Comparison of ENCODE assay signal across 11 cellular contexts in genomic region chr17:74427048-74427762, GRCh38. TPM values are rescaled to one million over a fixed set of nuclear protein-coding genes. Genes with fewer than 3 reads are reported as not detected.
DNase-seq lines count a peak whose midpoint lies in the region; ATAC-seq, FAIRE-seq and TF ChIP-seq lines count a peak whose summit lies in the region.
"Had no signal": no experiment of that assay in that cellular context is flagged by ENCODE, and none has a peak within 500 bp of the region (broad histone marks: within the 10 kb centered on the region; RNA-seq: fewer than 3 reads in every experiment).

No MANE protein-coding gene starts in this region.

- peak overlapping the region; percentile 50 for H3K4me2 ChIP-seq in A549

- TF ChIP-seq EP300 in A549 (IDR thresholded peaks at IDR 0.05), result no peak

- 72% methylated on average over 10 of the region's 10 CpGs for WGBS in A549 (ENCODE audit: missing lambda C conversion rate)
- 45 to 62% (median 54%) methylated on average over 6 to 10 of the region's 10 CpGs for whole genome bisulfite sequencing in heart left ventricle, 4 donors

- CTCF ChIA-PET in A549 (lab: Yijun Ruan, JAX), result interaction anchor here (1.1 to 2.0 kb wide), 5 partner anchors 10 to 60 kb away, joined by 3 to 6 read pairs (median 4); partner anchors contain the start of gene GPR142

- TF ChIP-seq CTCF in A549 (IDR thresholded peaks at IDR 0.05), result no peak
- TF ChIP-seq CTCF in heart left ventricle (IDR thresholded peaks at IDR 0.05), result no peak

- no peak for TF ChIP-seq POLR2A in A549 (IDR thresholded peaks at IDR 0.05; ENCODE audit: low read length)
- no peak for TF ChIP-seq POLR2A in heart left ventricle (IDR thresholded peaks at IDR 0.05)

- H3K4me3 ChIP-seq in A549 (no peak overlapping the region), NT2/D1 (ENCODE audit: insufficient read length, low read depth) (no peak overlapping the region), heart left ventricle (peak overlapping the region in 2 of 12 donors; percentile 6 to 9), muscle layer of duodenum (ENCODE audit: low read depth in 1 of 2, low read length in 2 of 2) (no peak overlapping the region)

- H3K27ac ChIP-seq in A549, result peak overlapping the region; percentile 60 to 95
- peak overlapping the region in 11 of 12 donors; percentile 24 to 85 (median 76) for H3K27ac ChIP-seq in heart left ventricle
- H3K27ac ChIP-seq in muscle layer of duodenum (ENCODE audit: low read length), result peak overlapping the region; percentile 35

- no peak for DNase-seq in A549 (ENCODE audit: low read depth in 1 of 2, low spot score in 1 of 2)
- DNase-seq in NT2/D1 (ENCODE audit: low read depth, low spot score), result no peak
- DNase-seq in heart left ventricle, result peak in 3 of 5 donors; percentile 55 to 67 (median 65)
- no peak for DNase-seq in effector CD8-positive, alpha-beta T cell (lab: John Stamatoyannopoulos, UW)
- DNase-seq in stimulated activated CD4-positive, alpha-beta T cell treated with anti-CD3 and anti-CD28 coated beads, Interleukin-1b, Interleukin-23, amount 100 ng/mL, for 48 hours, result no peak
- no peak for DNase-seq in activated CD4-positive, CD25-positive, alpha-beta regulatory T cell treated with anti-CD3 and anti-CD28 coated beads, Interleukin-2, amount 50 U/mL, for 72 hours
- DNase-seq: stimulated activated naive CD4-positive, alpha-beta T cell had no signal

- peaks cover 28% of the 10 kb centered on the region for H3K4me1 ChIP-seq in A549
- H3K4me1 ChIP-seq in NT2/D1 (ENCODE audit: insufficient read depth, insufficient read length), result peaks cover 22% of the 10 kb centered on the region
- peaks cover 0 to 53% (median 34%) of the 10 kb centered on the region in 12 donors for H3K4me1 ChIP-seq in heart left ventricle
- peaks cover 0 to 19% of the 10 kb centered on the region in 2 donors for H3K4me1 ChIP-seq in muscle layer of duodenum (ENCODE audit: control insufficient read depth in 1 of 2, insufficient read depth in 2 of 2, low read length in 2 of 2)

- H3K27me3 ChIP-seq in NT2/D1 (ENCODE audit: insufficient read depth, insufficient read length) (no peaks in the 10 kb centered on the region), heart left ventricle (peaks cover 0 to 27% (median 0%) of the 10 kb centered on the region in 9 donors), muscle layer of duodenum (ENCODE audit: low read depth, low read length) (peaks cover 4% of the 10 kb centered on the region)

- ATAC-seq in A549 (no peak), heart left ventricle (peak in 2 of 4 donors; percentile 19 to 41), HG03108 (IDR thresholded peaks at IDR 0.05; ENCODE audit: unreplicated experiment) (no peak)

- H3K9ac ChIP-seq in NT2/D1 (ENCODE audit: insufficient read length, low read depth), result peak overlapping the region; percentile 47

- TF ChIP-seq RAD21 in A549 (conservative IDR thresholded peaks at IDR 0.05 in 1 of 2, IDR thresholded peaks at IDR 0.05 in 1 of 2), result no peak

- no peak for FAIRE-seq in A549 (lab: Jason Lieb, UNC)

- intact Hi-C loops in heart left ventricle (cut with DNase I), result loop anchor here in 3 of 10 donors (5.0 kb wide), 3 partner anchors 35 to 45 kb away; no protein-coding TSS in a partner anchor

- POLR2A ChIA-PET in A549 (lab: Yijun Ruan, JAX), result no interaction called here

- H3K9me3 ChIP-seq in A549 (no peaks in the 10 kb centered on the region), NT2/D1 (ENCODE audit: insufficient read depth, low read length) (peaks cover 8% of the 10 kb centered on the region; the same call in 1 of the 2 replicates), heart left ventricle (no peaks in the 10 kb centered on the region), muscle layer of duodenum (ENCODE audit: control insufficient read depth in 1 of 2, low read length in 2 of 2) (no peaks in the 10 kb centered on the region)

- H3K36me3 ChIP-seq in NT2/D1 (ENCODE audit: insufficient read depth, insufficient read length, low read length) (peaks cover 33% of the 10 kb centered on the region), heart left ventricle (no peaks in the 10 kb centered on the region), muscle layer of duodenum (ENCODE audit: control insufficient read depth in 1 of 2, insufficient read depth in 2 of 2, low read length in 2 of 2) (no peaks in the 10 kb centered on the region)

TF ChIP-seq in A549, 52 proteins besides CTCF, POLR2A, EP300 and RAD21:
- no peak for TF ChIP-seq FOXS1 (CRISPR knock-in tag; IDR thresholded peaks at IDR 0.05)
- TF ChIP-seq, protein P1, sequence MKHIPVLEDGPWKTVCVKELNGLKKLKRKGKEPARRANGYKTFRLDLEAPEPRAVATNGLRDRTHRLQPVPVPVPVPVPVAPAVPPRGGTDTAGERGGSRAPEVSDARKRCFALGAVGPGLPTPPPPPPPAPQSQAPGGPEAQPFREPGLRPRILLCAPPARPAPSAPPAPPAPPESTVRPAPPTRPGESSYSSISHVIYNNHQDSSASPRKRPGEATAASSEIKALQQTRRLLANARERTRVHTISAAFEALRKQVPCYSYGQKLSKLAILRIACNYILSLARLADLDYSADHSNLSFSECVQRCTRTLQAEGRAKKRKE (CRISPR knock-in tag; IDR thresholded peaks at IDR 0.05; ENCODE audit: low read depth), result no peak
- no peak for TF ChIP-seq PBX3 (IDR thresholded peaks at IDR 0.05)
- TF ChIP-seq, protein P2, sequence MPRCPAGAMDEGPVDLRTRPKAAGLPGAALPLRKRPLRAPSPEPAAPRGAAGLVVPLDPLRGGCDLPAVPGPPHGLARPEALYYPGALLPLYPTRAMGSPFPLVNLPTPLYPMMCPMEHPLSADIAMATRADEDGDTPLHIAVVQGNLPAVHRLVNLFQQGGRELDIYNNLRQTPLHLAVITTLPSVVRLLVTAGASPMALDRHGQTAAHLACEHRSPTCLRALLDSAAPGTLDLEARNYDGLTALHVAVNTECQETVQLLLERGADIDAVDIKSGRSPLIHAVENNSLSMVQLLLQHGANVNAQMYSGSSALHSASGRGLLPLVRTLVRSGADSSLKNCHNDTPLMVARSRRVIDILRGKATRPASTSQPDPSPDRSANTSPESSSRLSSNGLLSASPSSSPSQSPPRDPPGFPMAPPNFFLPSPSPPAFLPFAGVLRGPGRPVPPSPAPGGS (IDR thresholded peaks at IDR 0.05), result no peak
- TF ChIP-seq ZFP36 (IDR thresholded peaks at IDR 0.05; ENCODE audit: borderline replicate concordance, partially characterized antibody), result no peak
- TF ChIP-seq RNF2 (IDR thresholded peaks at IDR 0.05; ENCODE audit: borderline replicate concordance, low read depth), result no peak
- TF ChIP-seq HOXA7 (CRISPR knock-in tag; IDR thresholded peaks at IDR 0.05), result no peak
- no peak for TF ChIP-seq ZSCAN20 (CRISPR knock-in tag; IDR thresholded peaks at IDR 0.05)
- TF ChIP-seq RCOR1 (IDR thresholded peaks at IDR 0.05; ENCODE audit: low read depth, low read length), result no peak
- no peak for TF ChIP-seq NR3C1 (IDR thresholded peaks at IDR 0.05)
- TF ChIP-seq, protein P3, sequence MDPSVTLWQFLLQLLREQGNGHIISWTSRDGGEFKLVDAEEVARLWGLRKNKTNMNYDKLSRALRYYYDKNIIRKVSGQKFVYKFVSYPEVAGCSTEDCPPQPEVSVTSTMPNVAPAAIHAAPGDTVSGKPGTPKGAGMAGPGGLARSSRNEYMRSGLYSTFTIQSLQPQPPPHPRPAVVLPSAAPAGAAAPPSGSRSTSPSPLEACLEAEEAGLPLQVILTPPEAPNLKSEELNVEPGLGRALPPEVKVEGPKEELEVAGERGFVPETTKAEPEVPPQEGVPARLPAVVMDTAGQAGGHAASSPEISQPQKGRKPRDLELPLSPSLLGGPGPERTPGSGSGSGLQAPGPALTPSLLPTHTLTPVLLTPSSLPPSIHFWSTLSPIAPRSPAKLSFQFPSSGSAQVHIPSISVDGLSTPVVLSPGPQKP (IDR thresholded peaks at IDR 0.05; ENCODE audit: low read depth, low read length), result no peak
- no peak for TF ChIP-seq RARB (CRISPR knock-in tag; IDR thresholded peaks at IDR 0.05)
- no peak for TF ChIP-seq PHF8 (IDR thresholded peaks at IDR 0.05; ENCODE audit: borderline replicate concordance, low read depth)

RNA-seq across cellular contexts. Expression of gene GPRC5C, which starts 4.7 kb away (rescaled TPM):
- polyA plus RNA-seq in A549 (2011; rRNA removed), result 36.5 and 44.2 TPM in 2 replicates
- 49.3 and 76.1 TPM in 2 replicates for polyA plus RNA-seq in A549 (2012; cell fraction: cytosol; rRNA removed)
- 79.6 and 118 TPM in 2 replicates for polyA plus RNA-seq in A549 (2012; cell fraction: nucleus; rRNA removed)
- polyA plus RNA-seq in A549 (2017; fragmentation: RNase III; extraction: RNeasy Plus Mini Kit Qiagen cat#74134 plus additional on column Dnase treatment), result 42.4 to 49.2 TPM (median 44.0 TPM) in 3 replicates
- 47.8 and 50.9 TPM in 2 replicates for polyA minus RNA-seq in A549 (2011; rRNA and poly(A)+ RNA removed)
- 10 to 100 TPM; 22.2 to 59.9 (median 39.2) TPM for total RNA-seq in heart left ventricle
- 10 to 100 TPM; 28.5 to 35.3 TPM for polyA plus RNA-seq in heart left ventricle
- total RNA-seq: A673 had no signal

RNA-seq across cellular contexts. Expression of gene CD300A, which starts 39.2 kb away (rescaled TPM):
- polyA plus RNA-seq in A549 (2011; rRNA removed) (not detected in 2 replicates), A549 (2017; fragmentation: RNase III; extraction: RNeasy Plus Mini Kit Qiagen cat#74134 plus additional on column Dnase treatment) (not detected in 3 replicates), heart left ventricle (1 to 10 TPM in 1 of 2 donors, under 1 TPM in 1; 0.72 to 1.5 TPM)
- not detected in 2 replicates for polyA plus RNA-seq in A549 (2012; cell fraction: cytosol; rRNA removed)
- polyA plus RNA-seq in A549 (2012; cell fraction: nucleus; rRNA removed), result 0.04 TPM in 1 of 2 replicates, not detected in the other
- polyA minus RNA-seq in A549 (2011; rRNA and poly(A)+ RNA removed), result not detected in 2 replicates
- 10 to 100 TPM in 1 of 9 donors, 1 to 10 TPM in 6, under 1 TPM in 2; 0.64 to 23.2 (median 1.8) TPM for total RNA-seq in heart left ventricle
- total RNA-seq: A673, lung microvascular endothelial cell had no signal

RNA-seq across cellular contexts. Expression of gene GPR142, which starts 59.9 kb away (rescaled TPM):
- polyA plus RNA-seq in A549 (2011; rRNA removed) (not detected in 2 replicates), A549 (2017; fragmentation: RNase III; extraction: RNeasy Plus Mini Kit Qiagen cat#74134 plus additional on column Dnase treatment) (not detected in 3 replicates), heart left ventricle (not detected)
- polyA plus RNA-seq in A549 (2012; cell fraction: cytosol; rRNA removed), result not detected in 2 replicates
- 0.05 TPM in 1 of 2 replicates, not detected in the other for polyA plus RNA-seq in A549 (2012; cell fraction: nucleus; rRNA removed)
- polyA minus RNA-seq in A549 (2011; rRNA and poly(A)+ RNA removed), result not detected in 2 replicates
- total RNA-seq in heart left ventricle, result not detected
- total RNA-seq: lung microvascular endothelial cell had no signal

Comparison
In these comparisons a context has a peak if more than half of its experiments do, and no peak if none do; other contexts are left out.
1. DNase-seq: peak in heart left ventricle (3 of 5); none in A549 (0 of 2), NT2/D1 (single experiment), effector CD8-positive, alpha-beta T cell (single experiment), stimulated activated CD4-positive, alpha-beta T cell treated with anti-CD3 and anti-CD28 coated beads, Interleukin-1b, Interleukin-23, amount 100 ng/mL, for 48 hours (single experiment) and activated CD4-positive, CD25-positive, alpha-beta regulatory T cell treated with anti-CD3 and anti-CD28 coated beads, Interleukin-2, amount 50 U/mL, for 72 hours (single experiment).
2. Peak in every context shown above with its lines, with median percentiles within 50 percentile points of each other: H3K27ac ChIP-seq.